ENCODE assay signal across 2 cellular contexts in genomic region chr3:171342200-171342599, GRCh38.
TF ChIP-seq lines count a peak whose summit lies in the region.

No MANE protein-coding gene starts in this region.

TF ChIP-seq in liver, 16 proteins besides CTCF, POLR2A, EP300 and RAD21 (continued from another document):
- TF ChIP-seq REST (IDR thresholded peaks at IDR 0.05) = no peak

TF ChIP-seq in HepG2, 621 proteins besides CTCF, POLR2A, EP300 and RAD21 (continued from another document):
- TF ChIP-seq ZNF691 (CRISPR knock-in tag; IDR thresholded peaks at IDR 0.05; ENCODE audit: borderline replicate concordance, low read depth) = no peak
- TF ChIP-seq, protein P1, sequence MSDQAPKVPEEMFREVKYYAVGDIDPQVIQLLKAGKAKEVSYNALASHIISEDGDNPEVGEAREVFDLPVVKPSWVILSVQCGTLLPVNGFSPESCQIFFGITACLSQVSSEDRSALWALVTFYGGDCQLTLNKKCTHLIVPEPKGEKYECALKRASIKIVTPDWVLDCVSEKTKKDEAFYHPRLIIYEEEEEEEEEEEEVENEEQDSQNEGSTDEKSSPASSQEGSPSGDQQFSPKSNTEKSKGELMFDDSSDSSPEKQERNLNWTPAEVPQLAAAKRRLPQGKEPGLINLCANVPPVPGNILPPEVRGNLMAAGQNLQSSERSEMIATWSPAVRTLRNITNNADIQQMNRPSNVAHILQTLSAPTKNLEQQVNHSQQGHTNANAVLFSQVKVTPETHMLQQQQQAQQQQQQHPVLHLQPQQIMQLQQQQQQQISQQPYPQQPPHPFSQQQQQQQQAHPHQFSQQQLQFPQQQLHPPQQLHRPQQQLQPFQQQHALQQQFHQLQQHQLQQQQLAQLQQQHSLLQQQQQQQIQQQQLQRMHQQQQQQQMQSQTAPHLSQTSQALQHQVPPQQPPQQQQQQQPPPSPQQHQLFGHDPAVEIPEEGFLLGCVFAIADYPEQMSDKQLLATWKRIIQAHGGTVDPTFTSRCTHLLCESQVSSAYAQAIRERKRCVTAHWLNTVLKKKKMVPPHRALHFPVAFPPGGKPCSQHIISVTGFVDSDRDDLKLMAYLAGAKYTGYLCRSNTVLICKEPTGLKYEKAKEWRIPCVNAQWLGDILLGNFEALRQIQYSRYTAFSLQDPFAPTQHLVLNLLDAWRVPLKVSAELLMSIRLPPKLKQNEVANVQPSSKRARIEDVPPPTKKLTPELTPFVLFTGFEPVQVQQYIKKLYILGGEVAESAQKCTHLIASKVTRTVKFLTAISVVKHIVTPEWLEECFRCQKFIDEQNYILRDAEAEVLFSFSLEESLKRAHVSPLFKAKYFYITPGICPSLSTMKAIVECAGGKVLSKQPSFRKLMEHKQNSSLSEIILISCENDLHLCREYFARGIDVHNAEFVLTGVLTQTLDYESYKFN (CRISPR knock-in tag; conservative IDR thresholded peaks at IDR 0.05) = no peak
- TF ChIP-seq ZNF138 (CRISPR knock-in tag; IDR thresholded peaks at IDR 0.05; ENCODE audit: low read depth) = no peak
- no peak for TF ChIP-seq SRY (CRISPR knock-in tag; IDR thresholded peaks at IDR 0.05)
- TF ChIP-seq HOXA5 (CRISPR knock-in tag; IDR thresholded peaks at IDR 0.05) = no peak
- TF ChIP-seq, protein P2, sequence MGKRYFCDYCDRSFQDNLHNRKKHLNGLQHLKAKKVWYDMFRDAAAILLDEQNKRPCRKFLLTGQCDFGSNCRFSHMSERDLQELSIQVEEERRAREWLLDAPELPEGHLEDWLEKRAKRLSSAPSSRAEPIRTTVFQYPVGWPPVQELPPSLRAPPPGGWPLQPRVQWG (CRISPR knock-in tag; IDR thresholded peaks at IDR 0.05; ENCODE audit: borderline replicate concordance, low read depth) = no peak
- no peak for TF ChIP-seq NCOA5 (CRISPR knock-in tag; IDR thresholded peaks at IDR 0.05)
- TF ChIP-seq, protein P3, sequence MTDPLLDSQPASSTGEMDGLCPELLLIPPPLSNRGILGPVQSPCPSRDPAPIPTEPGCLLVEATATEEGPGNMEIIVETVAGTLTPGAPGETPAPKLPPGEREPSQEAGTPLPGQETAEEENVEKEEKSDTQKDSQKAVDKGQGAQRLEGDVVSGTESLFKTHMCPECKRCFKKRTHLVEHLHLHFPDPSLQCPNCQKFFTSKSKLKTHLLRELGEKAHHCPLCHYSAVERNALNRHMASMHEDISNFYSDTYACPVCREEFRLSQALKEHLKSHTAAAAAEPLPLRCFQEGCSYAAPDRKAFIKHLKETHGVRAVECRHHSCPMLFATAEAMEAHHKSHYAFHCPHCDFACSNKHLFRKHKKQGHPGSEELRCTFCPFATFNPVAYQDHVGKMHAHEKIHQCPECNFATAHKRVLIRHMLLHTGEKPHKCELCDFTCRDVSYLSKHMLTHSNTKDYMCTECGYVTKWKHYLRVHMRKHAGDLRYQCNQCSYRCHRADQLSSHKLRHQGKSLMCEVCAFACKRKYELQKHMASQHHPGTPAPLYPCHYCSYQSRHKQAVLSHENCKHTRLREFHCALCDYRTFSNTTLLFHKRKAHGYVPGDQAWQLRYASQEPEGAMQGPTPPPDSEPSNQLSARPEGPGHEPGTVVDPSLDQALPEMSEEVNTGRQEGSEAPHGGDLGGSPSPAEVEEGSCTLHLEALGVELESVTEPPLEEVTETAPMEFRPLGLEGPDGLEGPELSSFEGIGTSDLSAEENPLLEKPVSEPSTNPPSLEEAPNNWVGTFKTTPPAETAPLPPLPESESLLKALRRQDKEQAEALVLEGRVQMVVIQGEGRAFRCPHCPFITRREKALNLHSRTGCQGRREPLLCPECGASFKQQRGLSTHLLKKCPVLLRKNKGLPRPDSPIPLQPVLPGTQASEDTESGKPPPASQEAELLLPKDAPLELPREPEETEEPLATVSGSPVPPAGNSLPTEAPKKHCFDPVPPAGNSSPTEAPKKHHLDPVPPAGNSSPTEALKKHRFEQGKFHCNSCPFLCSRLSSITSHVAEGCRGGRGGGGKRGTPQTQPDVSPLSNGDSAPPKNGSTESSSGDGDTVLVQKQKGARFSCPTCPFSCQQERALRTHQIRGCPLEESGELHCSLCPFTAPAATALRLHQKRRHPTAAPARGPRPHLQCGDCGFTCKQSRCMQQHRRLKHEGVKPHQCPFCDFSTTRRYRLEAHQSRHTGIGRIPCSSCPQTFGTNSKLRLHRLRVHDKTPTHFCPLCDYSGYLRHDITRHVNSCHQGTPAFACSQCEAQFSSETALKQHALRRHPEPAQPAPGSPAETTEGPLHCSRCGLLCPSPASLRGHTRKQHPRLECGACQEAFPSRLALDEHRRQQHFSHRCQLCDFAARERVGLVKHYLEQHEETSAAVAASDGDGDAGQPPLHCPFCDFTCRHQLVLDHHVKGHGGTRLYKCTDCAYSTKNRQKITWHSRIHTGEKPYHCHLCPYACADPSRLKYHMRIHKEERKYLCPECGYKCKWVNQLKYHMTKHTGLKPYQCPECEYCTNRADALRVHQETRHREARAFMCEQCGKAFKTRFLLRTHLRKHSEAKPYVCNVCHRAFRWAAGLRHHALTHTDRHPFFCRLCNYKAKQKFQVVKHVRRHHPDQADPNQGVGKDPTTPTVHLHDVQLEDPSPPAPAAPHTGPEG (CRISPR knock-in tag; IDR thresholded peaks at IDR 0.05) = no peak
- no peak for TF ChIP-seq PHF8 (CRISPR knock-in tag; IDR thresholded peaks at IDR 0.05)
- TF ChIP-seq NFIB (CRISPR knock-in tag; IDR thresholded peaks at IDR 0.05; ENCODE audit: borderline replicate concordance) = no peak
- TF ChIP-seq ZSCAN30 (CRISPR knock-in tag; IDR thresholded peaks at IDR 0.05) = no peak
- no peak for TF ChIP-seq ZFP90 (CRISPR knock-in tag; IDR thresholded peaks at IDR 0.05; ENCODE audit: borderline replicate concordance)
- TF ChIP-seq TEAD2 (CRISPR knock-in tag; IDR thresholded peaks at IDR 0.05) = no peak
- no peak for TF ChIP-seq RNF2 (conservative IDR thresholded peaks at IDR 0.05; ENCODE audit: low read depth)
- TF ChIP-seq, protein P4, sequence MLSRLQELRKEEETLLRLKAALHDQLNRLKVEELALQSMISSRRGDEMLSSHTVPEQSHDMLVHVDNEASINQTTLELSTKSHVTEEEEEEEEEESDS (CRISPR knock-in tag; IDR thresholded peaks at IDR 0.05; ENCODE audit: borderline replicate concordance) = no peak
- no peak for TF ChIP-seq HNRNPLL (IDR thresholded peaks at IDR 0.05; ENCODE audit: low read depth, low read length, poor library complexity, severe bottlenecking)
